Comparison of ENCODE assay signal across 16 cellular contexts in genomic region chr18:28439870-28440269, GRCh38.
A peak's percentile ranks its signal among the peaks of the same experiment; 100 is the strongest.
DNase-seq lines count a peak whose midpoint lies in the region; ATAC-seq, FAIRE-seq and TF ChIP-seq lines count a peak whose summit lies in the region.
"Had no signal": no experiment of that assay in that cellular context is flagged by ENCODE, and none has a peak within 500 bp of the region (broad histone marks: within the 10 kb centered on the region; RNA-seq: fewer than 3 reads in every experiment).

No MANE protein-coding gene starts in this region.

- H3K27ac Mint-ChIP-seq in MCF 10A (ENCODE audit: low read depth, unreplicated experiment): no peak overlapping the region
- no peak overlapping the region for H3K27ac Mint-ChIP-seq in T-cell
- H3K27ac Mint-ChIP-seq: activated T-helper 17 cell treated with anti-CD3 and anti-CD28 coated beads, Interleukin-2, amount 50 U/mL, for 72 hours had no signal

- TF ChIP-seq CTCF in MCF 10A (IDR thresholded peaks at IDR 0.05; ENCODE audit: unreplicated experiment) (no peak), breast epithelium (IDR thresholded peaks at IDR 0.05) (no peak), bronchial epithelial cell (IDR thresholded peaks at IDR 0.05; ENCODE audit: insufficient read depth, low read length, severe bottlenecking) (peak; percentile 36), upper lobe of left lung (IDR thresholded peaks at IDR 0.05) (no peak), sigmoid colon (IDR thresholded peaks at IDR 0.05) (no peak)

- H3K36me3 ChIP-seq in breast epithelium: no peaks in the 10 kb centered on the region
- no peaks in the 10 kb centered on the region for H3K36me3 ChIP-seq in bronchial epithelial cell (ENCODE audit: control insufficient read depth, insufficient read depth, low read length)
- H3K36me3 ChIP-seq in upper lobe of left lung: no peaks in the 10 kb centered on the region
- no peaks in the 10 kb centered on the region for H3K36me3 ChIP-seq in sigmoid colon
- H3K36me3 ChIP-seq: neural progenitor cell had no signal

- H3K27me3 ChIP-seq in breast epithelium: no peaks in the 10 kb centered on the region
- no peaks in the 10 kb centered on the region for H3K27me3 ChIP-seq in bronchial epithelial cell (ENCODE audit: control insufficient read depth, insufficient read depth, low read length)
- no peaks in the 10 kb centered on the region for H3K27me3 ChIP-seq in upper lobe of left lung
- no peaks in the 10 kb centered on the region for H3K27me3 ChIP-seq in sigmoid colon
- H3K27me3 ChIP-seq: neural progenitor cell had no signal

- TF ChIP-seq EP300 in upper lobe of left lung (IDR thresholded peaks at IDR 0.05) (no peak), sigmoid colon (IDR thresholded peaks at IDR 0.05) (no peak)

- POLR2A ChIA-PET in MCF 10A (lab: Yijun Ruan, JAX) (no interaction called here), T-cell (lab: Charles Lee) (no interaction called here)

- H3K4me1 Mint-ChIP-seq in MCF 10A (ENCODE audit: insufficient read depth, unreplicated experiment) (no peaks in the 10 kb centered on the region), T-cell (no peaks in the 10 kb centered on the region)
- H3K4me1 Mint-ChIP-seq: activated T-helper 17 cell treated with anti-CD3 and anti-CD28 coated beads, Interleukin-2, amount 50 U/mL, for 72 hours had no signal

- intact Hi-C loops in MCF 10A (cut with micrococcal nuclease) (no loop called here), breast epithelium (cut with DNase I; ENCODE audit: low total_unique reads) (no loop called here), sigmoid colon (cut with DNase I) (no loop called here)

- H3K36me3 Mint-ChIP-seq in MCF 10A (ENCODE audit: insufficient read depth, unreplicated experiment) (no peaks in the 10 kb centered on the region), T-cell (no peaks in the 10 kb centered on the region)
- H3K36me3 Mint-ChIP-seq: neural progenitor cell had no signal

- no peak for ATAC-seq in upper lobe of left lung (ENCODE audit: low FRiP score in 2 of 2)
- ATAC-seq in T-cell (replicated peaks in 1 of 4): no peak
- no peak for ATAC-seq in GM18502 (IDR thresholded peaks at IDR 0.05; ENCODE audit: poor library complexity, unreplicated experiment)
- ATAC-seq: activated T-helper 17 cell treated with anti-CD3 and anti-CD28 coated beads, Interleukin-2, amount 50 U/mL, for 72 hours; left colon had no signal

- CTCF ChIA-PET in MCF 10A (lab: Yijun Ruan, JAX) (interaction anchor here (0.5 to 1.5 kb wide), 8 partner anchors 13 to 1841 kb away, joined by 3 to 6 read pairs (median 3); no protein-coding TSS in a partner anchor), T-cell (lab: Charles Lee) (no interaction called here)

- DNase-seq in MCF 10A (ENCODE audit: unreplicated experiment): peak; percentile 22
- no peak for DNase-seq in breast epithelium (ENCODE audit: low spot score in 2 of 2)
- DNase-seq in NCI-H2171 (lab: John Stamatoyannopoulos, UW): peak; percentile 15
- peak; percentile 22 for DNase-seq in bronchial epithelial cell (ENCODE audit: low read depth)
- DNase-seq in upper lobe of left lung: no peak
- DNase-seq in T-cell: no peak
- no peak for DNase-seq in sigmoid colon
- DNase-seq: C1 segment of cervical spinal cord; left colon; NCI-H345; RPMI8226; stimulated activated CD8-positive, alpha-beta memory T cell treated with anti-CD3 and anti-CD28 coated beads, Interleukin-4, amount 100 ng/mL, for 48 hours had no signal

- TF ChIP-seq POLR2A in breast epithelium (IDR thresholded peaks at IDR 0.05) (no peak), upper lobe of left lung (IDR thresholded peaks at IDR 0.05) (no peak), sigmoid colon (IDR thresholded peaks at IDR 0.05) (no peak)

- no TSS peak for BruUV-seq in MCF 10A (replicated peaks; lab: Mats Ljungman, UMichigan)

- H3K4me1 ChIP-seq in breast epithelium: no peaks in the 10 kb centered on the region
- H3K4me1 ChIP-seq in upper lobe of left lung: no peaks in the 10 kb centered on the region
- H3K4me1 ChIP-seq in sigmoid colon: no peaks in the 10 kb centered on the region

- H3K27me3 Mint-ChIP-seq in MCF 10A (ENCODE audit: insufficient read depth, unreplicated experiment) (no peaks in the 10 kb centered on the region), T-cell (no peaks in the 10 kb centered on the region)
- H3K27me3 Mint-ChIP-seq: activated T-helper 17 cell treated with anti-CD3 and anti-CD28 coated beads, Interleukin-2, amount 50 U/mL, for 72 hours had no signal

- H3K9me3 Mint-ChIP-seq in MCF 10A (ENCODE audit: unreplicated experiment) (no peaks in the 10 kb centered on the region), T-cell (peaks cover 9 to 14% (median 9%) of the 10 kb centered on the region in 3 donors)

- H3K9me3 ChIP-seq in breast epithelium: no peaks in the 10 kb centered on the region
- no peaks in the 10 kb centered on the region for H3K9me3 ChIP-seq in upper lobe of left lung
- peaks cover 0 to 3% (median 0%) of the 10 kb centered on the region in 4 donors for H3K9me3 ChIP-seq in sigmoid colon

- H3K4me3 Mint-ChIP-seq in MCF 10A (ENCODE audit: unreplicated experiment) (no peak overlapping the region), T-cell (no peak overlapping the region)
- H3K4me3 Mint-ChIP-seq: activated T-helper 17 cell treated with anti-CD3 and anti-CD28 coated beads, Interleukin-2, amount 50 U/mL, for 72 hours; neural progenitor cell had no signal

- H3K27ac ChIP-seq in breast epithelium (no peak overlapping the region), upper lobe of left lung (no peak overlapping the region), sigmoid colon (no peak overlapping the region)
- H3K27ac ChIP-seq: epithelial cell of prostate, neural progenitor cell had no signal

- FAIRE-seq in bronchial epithelial cell (lab: Jason Lieb, UNC): no peak

- H3K4me3 ChIP-seq in breast epithelium (no peak overlapping the region), bronchial epithelial cell (ENCODE audit: low read depth, low read length) (no peak overlapping the region), upper lobe of left lung (no peak overlapping the region), sigmoid colon (no peak overlapping the region)
- H3K4me3 ChIP-seq: neural progenitor cell had no signal

Comparison
In these comparisons a context has a peak if more than half of its experiments do, and no peak if none do; other contexts are left out.
1. DNase-seq: peak in MCF 10A (single experiment), NCI-H2171 (single experiment) and bronchial epithelial cell (single experiment); none in breast epithelium (0 of 2), upper lobe of left lung (0 of 2), T-cell (0 of 34) and sigmoid colon (single experiment).